1 cellular context compared by ENCODE assay signal in genomic region chr2:171248205-171248662, GRCh38.
TF ChIP-seq lines count a peak whose summit lies in the region.

No MANE protein-coding gene starts in this region.

TF ChIP-seq in GM12878, 131 proteins besides CTCF, POLR2A, EP300 and RAD21 (continued from another document and continues in another):
- TF ChIP-seq ZNF687 (IDR thresholded peaks at IDR 0.05) (peak; percentile 13; the same call in 1 of the 2 replicates), STAT1 (conservative IDR thresholded peaks at IDR 0.05) (no peak), FOS (IDR thresholded peaks at IDR 0.05; ENCODE audit: borderline replicate concordance, extremely low read depth, insufficient read length) (no peak), CBX5 (IDR thresholded peaks at IDR 0.05; ENCODE audit: low read depth) (0 out of 2 replicates have a peak, but pooled peaks have one; percentile 34), NFXL1 (IDR thresholded peaks at IDR 0.05; ENCODE audit: borderline replicate concordance) (no peak), EED (IDR thresholded peaks at IDR 0.05; ENCODE audit: low read depth) (peak; percentile 59; the same call in 1 of the 2 replicates), IRF4 (IDR thresholded peaks at IDR 0.05; ENCODE audit: low read depth, low read length) (peak; percentile 50; the same call in 1 of the 2 replicates), RFX5 (IDR thresholded peaks at IDR 0.05; ENCODE audit: low read depth, low read length) (no peak), ETV6 (conservative IDR thresholded peaks at IDR 0.05 in 1 of 2, IDR thresholded peaks at IDR 0.05 in 1 of 2; ENCODE audit: borderline replicate concordance in 1 of 2, low read depth in 1 of 2) (peak in 1 of 2 experiments; percentile 33; a peak in 1 of 4 replicates), SPI1 (IDR thresholded peaks at IDR 0.05; ENCODE audit: borderline replicate concordance, insufficient read depth, low read depth, low read length) (peak; percentile 88), ZNF274 (IDR thresholded peaks at IDR 0.05; ENCODE audit: insufficient read depth, insufficient read length) (no peak), NBN (IDR thresholded peaks at IDR 0.05) (peak; percentile 53), CHD2 (IDR thresholded peaks at IDR 0.05; ENCODE audit: borderline replicate concordance, low read depth, low read length) (0 out of 2 replicates have a peak, but pooled peaks have one; percentile 19), DPF2 (IDR thresholded peaks at IDR 0.05) (peak; percentile 79), TBL1XR1 (IDR thresholded peaks at IDR 0.05; ENCODE audit: low read depth, low read length) (no peak), ATF2 (IDR thresholded peaks at IDR 0.05; ENCODE audit: low read length) (peak; percentile 73), SIX5 (IDR thresholded peaks at IDR 0.05; ENCODE audit: low read depth, low read length, severe bottlenecking) (no peak), TARDBP (IDR thresholded peaks at IDR 0.05; ENCODE audit: borderline replicate concordance) (no peak), POU2F2 (IDR thresholded peaks at IDR 0.05; ENCODE audit: borderline replicate concordance, low read depth, low read length) (no peak), SREBF1 (IDR thresholded peaks at IDR 0.05; ENCODE audit: low read length) (no peak), BHLHE40 (IDR thresholded peaks at IDR 0.05; ENCODE audit: borderline replicate concordance in 1 of 2, low read depth in 2 of 2, low read length in 1 of 2) (peak; percentile 37 to 58; a peak in 3 of 4 replicates), NRF1 (conservative IDR thresholded peaks at IDR 0.05; ENCODE audit: low read depth, low read length) (no peak), PAX8 (IDR thresholded peaks at IDR 0.05) (no peak), ZSCAN29 (IDR thresholded peaks at IDR 0.05) (no peak), RUNX3 (IDR thresholded peaks at IDR 0.05; ENCODE audit: low read length) (peak; percentile 89), GABPA (IDR thresholded peaks at IDR 0.05; ENCODE audit: low read depth) (no peak), SKIL (IDR thresholded peaks at IDR 0.05; ENCODE audit: low read depth, poor library complexity, severe bottlenecking) (no peak), HDAC2 (IDR thresholded peaks at IDR 0.05) (no peak), IKZF1 (conservative IDR thresholded peaks at IDR 0.05) (peak; percentile 87), NFIC (IDR thresholded peaks at IDR 0.05; ENCODE audit: low read depth, low read length) (peak; percentile 67; the same call in 1 of the 2 replicates), PML (IDR thresholded peaks at IDR 0.05; ENCODE audit: low read length) (peak; percentile 47; the same call in 1 of the 2 replicates), WRNIP1 (IDR thresholded peaks at IDR 0.05; ENCODE audit: borderline replicate concordance, low read depth, low read length) (no peak), SMAD1 (IDR thresholded peaks at IDR 0.05; ENCODE audit: low read depth, partially characterized antibody) (peak; percentile 19), RAD51 (IDR thresholded peaks at IDR 0.05) (peak; percentile 70), TAF1 (IDR thresholded peaks at IDR 0.05; ENCODE audit: borderline replicate concordance, low read depth, low read length) (no peak), CREB1 (IDR thresholded peaks at IDR 0.05; ENCODE audit: low read depth) (no peak), RELB (IDR thresholded peaks at IDR 0.05; ENCODE audit: low read depth) (peak; percentile 82), REST (IDR thresholded peaks at IDR 0.05; ENCODE audit: low read depth, low read length) (no peak), RBBP5 (conservative IDR thresholded peaks at IDR 0.05) (no peak), IKZF2 (IDR thresholded peaks at IDR 0.05) (peak; percentile 89 to 92), HDAC6 (IDR thresholded peaks at IDR 0.05; ENCODE audit: unreplicated experiment) (no peak), RELA (IDR thresholded peaks at IDR 0.05; ENCODE audit: borderline replicate concordance, partially characterized antibody) (no peak), ZNF592 (IDR thresholded peaks at IDR 0.05) (no peak), SMARCA5 (IDR thresholded peaks at IDR 0.05) (peak; percentile 27; the same call in 1 of the 2 replicates), PAX5 (IDR thresholded peaks at IDR 0.05; ENCODE audit: borderline replicate concordance, low read depth, low read length) (no peak), MLLT1 (IDR thresholded peaks at IDR 0.05) (peak; percentile 51; the same call in 1 of the 2 replicates)
